Comparison of ENCODE assay signal across 1 cellular context in genomic region chr6:16857969-16858592, GRCh38.
TF ChIP-seq lines count a peak whose summit lies in the region.

No MANE protein-coding gene starts in this region.

TF ChIP-seq in K562, 482 proteins besides CTCF, POLR2A, EP300 and RAD21 (continued from another document and continues in another):
- TF ChIP-seq RNF219 (CRISPR knock-in tag; IDR thresholded peaks at IDR 0.05): no peak
- no peak for TF ChIP-seq KHSRP (IDR thresholded peaks at IDR 0.05)
- TF ChIP-seq KLF10 (CRISPR knock-in tag; IDR thresholded peaks at IDR 0.05): no peak
- TF ChIP-seq CBX8 (IDR thresholded peaks at IDR 0.05; ENCODE audit: borderline replicate concordance, extremely low read depth, low read depth, low read length, poor library complexity, severe bottlenecking): no peak
- peak; percentile 74; the same call in 1 of the 2 replicates for TF ChIP-seq NCOA1 (IDR thresholded peaks at IDR 0.05; ENCODE audit: low read depth)
- no peak for TF ChIP-seq RBM34 (IDR thresholded peaks at IDR 0.05; ENCODE audit: borderline replicate concordance, insufficient read depth, low read length)
- TF ChIP-seq, protein P1, sequence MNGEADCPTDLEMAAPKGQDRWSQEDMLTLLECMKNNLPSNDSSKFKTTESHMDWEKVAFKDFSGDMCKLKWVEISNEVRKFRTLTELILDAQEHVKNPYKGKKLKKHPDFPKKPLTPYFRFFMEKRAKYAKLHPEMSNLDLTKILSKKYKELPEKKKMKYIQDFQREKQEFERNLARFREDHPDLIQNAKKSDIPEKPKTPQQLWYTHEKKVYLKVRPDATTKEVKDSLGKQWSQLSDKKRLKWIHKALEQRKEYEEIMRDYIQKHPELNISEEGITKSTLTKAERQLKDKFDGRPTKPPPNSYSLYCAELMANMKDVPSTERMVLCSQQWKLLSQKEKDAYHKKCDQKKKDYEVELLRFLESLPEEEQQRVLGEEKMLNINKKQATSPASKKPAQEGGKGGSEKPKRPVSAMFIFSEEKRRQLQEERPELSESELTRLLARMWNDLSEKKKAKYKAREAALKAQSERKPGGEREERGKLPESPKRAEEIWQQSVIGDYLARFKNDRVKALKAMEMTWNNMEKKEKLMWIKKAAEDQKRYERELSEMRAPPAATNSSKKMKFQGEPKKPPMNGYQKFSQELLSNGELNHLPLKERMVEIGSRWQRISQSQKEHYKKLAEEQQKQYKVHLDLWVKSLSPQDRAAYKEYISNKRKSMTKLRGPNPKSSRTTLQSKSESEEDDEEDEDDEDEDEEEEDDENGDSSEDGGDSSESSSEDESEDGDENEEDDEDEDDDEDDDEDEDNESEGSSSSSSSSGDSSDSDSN (IDR thresholded peaks at IDR 0.05; ENCODE audit: borderline replicate concordance in 1 of 2, low read depth in 2 of 2, low read length in 2 of 2): no peak
- TF ChIP-seq TGIF2 (CRISPR knock-in tag; IDR thresholded peaks at IDR 0.05): no peak
- TF ChIP-seq NR1H2 (CRISPR knock-in tag; IDR thresholded peaks at IDR 0.05): no peak
- TF ChIP-seq KAT2B (IDR thresholded peaks at IDR 0.05; ENCODE audit: low read depth, low read length): no peak
- TF ChIP-seq SMARCB1 (IDR thresholded peaks at IDR 0.05; ENCODE audit: insufficient read length, low read depth): no peak
- no peak for TF ChIP-seq SIRT6 (IDR thresholded peaks at IDR 0.05; ENCODE audit: low read depth, low read length)
- no peak for TF ChIP-seq NR2F6 (CRISPR knock-in tag; IDR thresholded peaks at IDR 0.05)
- TF ChIP-seq ARHGAP35 (IDR thresholded peaks at IDR 0.05; ENCODE audit: partially characterized antibody): no peak
- peak; percentile 33; the same call in 1 of the 2 replicates for TF ChIP-seq ESRRA (IDR thresholded peaks at IDR 0.05; ENCODE audit: borderline replicate concordance, low read depth)
- no peak for TF ChIP-seq JUN (IDR thresholded peaks at IDR 0.05; ENCODE audit: borderline replicate concordance, low read depth, low read length)
- TF ChIP-seq JUN (CRISPR knock-in tag; IDR thresholded peaks at IDR 0.05; ENCODE audit: borderline replicate concordance): no peak
- TF ChIP-seq HMG20A (CRISPR knock-in tag; conservative IDR thresholded peaks at IDR 0.05): no peak
- peak; percentile 68 for TF ChIP-seq TFAP4 (CRISPR knock-in tag; IDR thresholded peaks at IDR 0.05; ENCODE audit: borderline replicate concordance)
- TF ChIP-seq POLR2B (IDR thresholded peaks at IDR 0.05; ENCODE audit: low read depth, partially characterized antibody): no peak
- TF ChIP-seq, protein P2, sequence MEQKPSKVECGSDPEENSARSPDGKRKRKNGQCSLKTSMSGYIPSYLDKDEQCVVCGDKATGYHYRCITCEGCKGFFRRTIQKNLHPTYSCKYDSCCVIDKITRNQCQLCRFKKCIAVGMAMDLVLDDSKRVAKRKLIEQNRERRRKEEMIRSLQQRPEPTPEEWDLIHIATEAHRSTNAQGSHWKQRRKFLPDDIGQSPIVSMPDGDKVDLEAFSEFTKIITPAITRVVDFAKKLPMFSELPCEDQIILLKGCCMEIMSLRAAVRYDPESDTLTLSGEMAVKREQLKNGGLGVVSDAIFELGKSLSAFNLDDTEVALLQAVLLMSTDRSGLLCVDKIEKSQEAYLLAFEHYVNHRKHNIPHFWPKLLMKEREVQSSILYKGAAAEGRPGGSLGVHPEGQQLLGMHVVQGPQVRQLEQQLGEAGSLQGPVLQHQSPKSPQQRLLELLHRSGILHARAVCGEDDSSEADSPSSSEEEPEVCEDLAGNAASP (IDR thresholded peaks at IDR 0.05): no peak
- TF ChIP-seq, protein P3, sequence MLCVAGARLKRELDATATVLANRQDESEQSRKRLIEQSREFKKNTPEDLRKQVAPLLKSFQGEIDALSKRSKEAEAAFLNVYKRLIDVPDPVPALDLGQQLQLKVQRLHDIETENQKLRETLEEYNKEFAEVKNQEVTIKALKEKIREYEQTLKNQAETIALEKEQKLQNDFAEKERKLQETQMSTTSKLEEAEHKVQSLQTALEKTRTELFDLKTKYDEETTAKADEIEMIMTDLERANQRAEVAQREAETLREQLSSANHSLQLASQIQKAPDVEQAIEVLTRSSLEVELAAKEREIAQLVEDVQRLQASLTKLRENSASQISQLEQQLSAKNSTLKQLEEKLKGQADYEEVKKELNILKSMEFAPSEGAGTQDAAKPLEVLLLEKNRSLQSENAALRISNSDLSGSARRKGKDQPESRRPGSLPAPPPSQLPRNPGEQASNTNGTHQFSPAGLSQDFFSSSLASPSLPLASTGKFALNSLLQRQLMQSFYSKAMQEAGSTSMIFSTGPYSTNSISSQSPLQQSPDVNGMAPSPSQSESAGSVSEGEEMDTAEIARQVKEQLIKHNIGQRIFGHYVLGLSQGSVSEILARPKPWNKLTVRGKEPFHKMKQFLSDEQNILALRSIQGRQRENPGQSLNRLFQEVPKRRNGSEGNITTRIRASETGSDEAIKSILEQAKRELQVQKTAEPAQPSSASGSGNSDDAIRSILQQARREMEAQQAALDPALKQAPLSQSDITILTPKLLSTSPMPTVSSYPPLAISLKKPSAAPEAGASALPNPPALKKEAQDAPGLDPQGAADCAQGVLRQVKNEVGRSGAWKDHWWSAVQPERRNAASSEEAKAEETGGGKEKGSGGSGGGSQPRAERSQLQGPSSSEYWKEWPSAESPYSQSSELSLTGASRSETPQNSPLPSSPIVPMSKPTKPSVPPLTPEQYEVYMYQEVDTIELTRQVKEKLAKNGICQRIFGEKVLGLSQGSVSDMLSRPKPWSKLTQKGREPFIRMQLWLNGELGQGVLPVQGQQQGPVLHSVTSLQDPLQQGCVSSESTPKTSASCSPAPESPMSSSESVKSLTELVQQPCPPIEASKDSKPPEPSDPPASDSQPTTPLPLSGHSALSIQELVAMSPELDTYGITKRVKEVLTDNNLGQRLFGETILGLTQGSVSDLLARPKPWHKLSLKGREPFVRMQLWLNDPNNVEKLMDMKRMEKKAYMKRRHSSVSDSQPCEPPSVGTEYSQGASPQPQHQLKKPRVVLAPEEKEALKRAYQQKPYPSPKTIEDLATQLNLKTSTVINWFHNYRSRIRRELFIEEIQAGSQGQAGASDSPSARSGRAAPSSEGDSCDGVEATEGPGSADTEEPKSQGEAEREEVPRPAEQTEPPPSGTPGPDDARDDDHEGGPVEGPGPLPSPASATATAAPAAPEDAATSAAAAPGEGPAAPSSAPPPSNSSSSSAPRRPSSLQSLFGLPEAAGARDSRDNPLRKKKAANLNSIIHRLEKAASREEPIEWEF (CRISPR knock-in tag; IDR thresholded peaks at IDR 0.05): no peak
- TF ChIP-seq CEBPG (CRISPR knock-in tag; IDR thresholded peaks at IDR 0.05): no peak
- no peak for TF ChIP-seq CEBPG (tag; conservative IDR thresholded peaks at IDR 0.05 in 1 of 2, IDR thresholded peaks at IDR 0.05 in 1 of 2)
- TF ChIP-seq GABPB2 (CRISPR knock-in tag; conservative IDR thresholded peaks at IDR 0.05): no peak
- no peak for TF ChIP-seq FOS (IDR thresholded peaks at IDR 0.05; ENCODE audit: extremely low read depth, insufficient read length)
- no peak for TF ChIP-seq RFX1 (IDR thresholded peaks at IDR 0.05)
- no peak for TF ChIP-seq SNRNP70 (optimal IDR thresholded peaks at IDR 0.05; ENCODE audit: low read depth, low read length)
- TF ChIP-seq PATZ1 (CRISPR knock-in tag; IDR thresholded peaks at IDR 0.05; ENCODE audit: borderline replicate concordance): no peak
- TF ChIP-seq, protein P4, sequence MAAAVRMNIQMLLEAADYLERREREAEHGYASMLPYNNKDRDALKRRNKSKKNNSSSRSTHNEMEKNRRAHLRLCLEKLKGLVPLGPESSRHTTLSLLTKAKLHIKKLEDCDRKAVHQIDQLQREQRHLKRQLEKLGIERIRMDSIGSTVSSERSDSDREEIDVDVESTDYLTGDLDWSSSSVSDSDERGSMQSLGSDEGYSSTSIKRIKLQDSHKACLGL (CRISPR knock-in tag; IDR thresholded peaks at IDR 0.05; ENCODE audit: borderline replicate concordance, poor library complexity, severe bottlenecking): no peak
- TF ChIP-seq NCOA2 (IDR thresholded peaks at IDR 0.05; ENCODE audit: partially characterized antibody in 2 of 2): no peak
- no peak for TF ChIP-seq ZNF395 (CRISPR knock-in tag; IDR thresholded peaks at IDR 0.05)
- no peak for TF ChIP-seq TEAD1 (CRISPR knock-in tag; IDR thresholded peaks at IDR 0.05)
- no peak for TF ChIP-seq ZBTB7A (IDR thresholded peaks at IDR 0.05; ENCODE audit: borderline replicate concordance, control insufficient read depth, low read depth, low read length)
- no peak for TF ChIP-seq ZKSCAN3 (CRISPR knock-in tag; IDR thresholded peaks at IDR 0.05)
- TF ChIP-seq ZNF583 (CRISPR knock-in tag; IDR thresholded peaks at IDR 0.05): no peak
- no peak for TF ChIP-seq PHB2 (IDR thresholded peaks at IDR 0.05; ENCODE audit: low read depth)
- no peak for TF ChIP-seq HNRNPLL (IDR thresholded peaks at IDR 0.05; ENCODE audit: low read depth, low read length, poor library complexity, severe bottlenecking)
- no peak for TF ChIP-seq SAFB2 (IDR thresholded peaks at IDR 0.05; ENCODE audit: borderline replicate concordance, low read depth, low read length, severe bottlenecking)
- TF ChIP-seq ZC3H11A (IDR thresholded peaks at IDR 0.05; ENCODE audit: low read depth, low read length): no peak
- TF ChIP-seq DACH1 (IDR thresholded peaks at IDR 0.05; ENCODE audit: partially characterized antibody): peak; percentile 62
- no peak for TF ChIP-seq TCF7L2 (IDR thresholded peaks at IDR 0.05; ENCODE audit: low read depth, low read length)
- TF ChIP-seq E2F1 (CRISPR knock-in tag; IDR thresholded peaks at IDR 0.05): no peak
- no peak for TF ChIP-seq CHD1 (IDR thresholded peaks at IDR 0.05; ENCODE audit: low read length)
- TF ChIP-seq MNT (conservative IDR thresholded peaks at IDR 0.05): no peak
- TF ChIP-seq TBL1XR1 (IDR thresholded peaks at IDR 0.05; ENCODE audit: low read length in 2 of 2): no peak
- no peak for TF ChIP-seq TAF15 (IDR thresholded peaks at IDR 0.05; ENCODE audit: low read depth, low read length)
- TF ChIP-seq KLF16 (IDR thresholded peaks at IDR 0.05): no peak
